Comparison of ENCODE assay signal across 10 cellular contexts in genomic region chr2:217901826-217902225, GRCh38.
DNase-seq lines count a peak whose midpoint lies in the region; ATAC-seq and TF ChIP-seq lines count a peak whose summit lies in the region.
"Had no signal": no experiment of that assay in that cellular context is flagged by ENCODE, and none has a peak within 500 bp of the region (broad histone marks: within the 10 kb centered on the region; RNA-seq: fewer than 3 reads in every experiment).

No MANE protein-coding gene starts in this region.

- peaks cover 11 to 64% (median 44%) of the 10 kb centered on the region in 4 donors for H3K36me3 ChIP-seq in sigmoid colon

- no peak for TF ChIP-seq POLR2A in sigmoid colon (IDR thresholded peaks at IDR 0.05)

- DNase-seq in CD1c-positive myeloid dendritic cell (ENCODE audit: extremely low spot score) (peak; percentile 28), amniotic epithelial cell (ENCODE audit: low read depth) (peak; percentile 42), cardiac septum (ENCODE audit: low spot score) (peak; percentile 74), sigmoid colon (peak; percentile 88), NOMO-1 treated with dmso at 0.1 percent for 144 hours (lab: John Stamatoyannopoulos, UW; ENCODE audit: unreplicated experiment) (no peak), NCI-H146 (lab: John Stamatoyannopoulos, UW) (no peak)
- no peak for DNase-seq in activated CD8-positive, alpha-beta memory T cell treated with anti-CD3 and anti-CD28 coated beads for 24 hours
- DNase-seq: activated CD4-positive, alpha-beta T cell treated with anti-CD3 and anti-CD28 coated beads, Interleukin-2, amount 50 U/mL, for 48 hours; naive thymus-derived CD4-positive, alpha-beta T cell had no signal

- intact Hi-C loops in cardiac septum (cut with DNase I) = loop anchor here (2.0 to 5.0 kb wide), 3 partner anchors 13 to 85 kb away; no protein-coding TSS in a partner anchor
- intact Hi-C loops in sigmoid colon (cut with DNase I) = loop anchor here (2.0 kb wide), 1 partner anchor 39 kb away; no protein-coding TSS in a partner anchor

- peaks cover 0 to 100% (median 100%) of the 10 kb centered on the region in 4 donors for H3K4me1 ChIP-seq in sigmoid colon

- ATAC-seq in HG02759 (IDR thresholded peaks at IDR 0.05; ENCODE audit: unreplicated experiment) = no peak

- no peaks in the 10 kb centered on the region for H3K9me3 ChIP-seq in sigmoid colon

- H3K27ac ChIP-seq in sigmoid colon = peak overlapping the region; percentile 94 to 98 (median 98)

- TF ChIP-seq CTCF in sigmoid colon (IDR thresholded peaks at IDR 0.05) = no peak

- TF ChIP-seq EP300 in sigmoid colon (IDR thresholded peaks at IDR 0.05) = no peak

- H3K27me3 ChIP-seq in sigmoid colon = no peaks in the 10 kb centered on the region

- H3K4me3 ChIP-seq in sigmoid colon = no peak overlapping the region

- 56 to 79% methylated on average over 5 of the region's 5 CpGs for WGBS in sigmoid colon, 2 donors

Comparison
In these comparisons a context has a peak if more than half of its experiments do, and no peak if none do; other contexts are left out.
1. DNase-seq: peak in CD1c-positive myeloid dendritic cell (single experiment), amniotic epithelial cell (single experiment), cardiac septum (single experiment) and sigmoid colon (single experiment); none in NOMO-1 treated with dmso at 0.1 percent for 144 hours (single experiment), activated CD8-positive, alpha-beta memory T cell treated with anti-CD3 and anti-CD28 coated beads for 24 hours (single experiment) and NCI-H146 (single experiment).